1 cellular context compared by ENCODE assay signal in the genomic region with DNA sequence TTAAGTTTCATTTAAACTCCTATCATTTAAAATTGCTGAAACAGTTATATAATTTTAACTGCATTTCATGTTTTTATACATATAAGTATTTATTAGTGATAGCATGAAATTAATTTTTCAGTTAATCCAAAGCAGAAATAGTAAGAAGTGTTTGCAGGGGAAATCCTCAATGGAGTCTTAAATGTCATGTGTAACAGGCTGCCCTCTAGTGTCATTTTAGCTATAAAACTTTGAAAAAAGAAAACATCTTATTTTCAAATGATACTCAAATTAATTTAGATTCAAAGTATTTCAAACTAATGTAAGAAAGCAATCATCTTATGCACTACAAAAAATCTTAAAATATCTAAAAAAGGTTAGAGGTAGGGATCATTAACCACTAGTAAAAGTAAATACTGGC.
TF ChIP-seq lines count a peak whose summit lies in the region.

No MANE protein-coding gene starts in this region.

TF ChIP-seq in H1, 55 proteins besides CTCF, POLR2A, EP300 and RAD21 (continued from another document):
- peak; percentile 54 for TF ChIP-seq CHD7 (IDR thresholded peaks at IDR 0.05; ENCODE audit: insufficient replicate concordance, low read length)
